ENCODE assay signal across 17 cellular contexts in genomic region chr4:185018834-185019450, GRCh38. TPM values are rescaled to one million over a fixed set of nuclear protein-coding genes. Genes with fewer than 3 reads are reported as not detected.
DNase-seq lines count a peak whose midpoint lies in the region; ATAC-seq and TF ChIP-seq lines count a peak whose summit lies in the region.
"Had no signal": no experiment of that assay in that cellular context is flagged by ENCODE, and none has a peak within 500 bp of the region (broad histone marks: within the 10 kb centered on the region; RNA-seq: fewer than 3 reads in every experiment).

No MANE protein-coding gene starts in this region.

- H3K36me3 Mint-ChIP-seq in type B pancreatic cell: no peaks in the 10 kb centered on the region
- H3K36me3 Mint-ChIP-seq: activated naive CD4-positive, alpha-beta T cell treated with anti-CD3 and anti-CD28 coated beads, Interleukin-2, amount 50 U/mL, for 72 hours had no signal

- H3K27ac ChIP-seq in VCaP: peak overlapping the region; percentile 40; the same call in 1 of the 2 replicates
- H3K27ac ChIP-seq: prostate gland had no signal

- peak; percentile 40 to 41 for DNase-seq in activated T-cell treated with anti-CD3 and anti-CD28 coated beads, Interleukin-2, amount 50 U/mL, for 48 hours
- DNase-seq in activated T-cell treated with anti-CD3 and anti-CD28 coated beads for 4 hours (no peak), type B pancreatic cell (ENCODE audit: extremely low spot score, unreplicated experiment) (no peak), head of caudate nucleus (no peak)
- DNase-seq: NCI-H510A treated with DMSO at 0.1 percent for 48 hours, RPMI8226, T1000 had no signal

- intact Hi-C loops in head of caudate nucleus (cut with DNase I): no loop called here

- TF ChIP-seq CTCF in VCaP (conservative IDR thresholded peaks at IDR 0.05) (no peak), type B pancreatic cell (conservative IDR thresholded peaks at IDR 0.05) (no peak)

- no peaks in the 10 kb centered on the region for H3K9me3 Mint-ChIP-seq in type B pancreatic cell
- H3K9me3 Mint-ChIP-seq: activated CD8-positive, alpha-beta T cell treated with anti-CD3 and anti-CD28 coated beads for 36 hours; activated naive CD4-positive, alpha-beta T cell treated with anti-CD3 and anti-CD28 coated beads, Interleukin-2, amount 50 U/mL, for 72 hours had no signal

- ATAC-seq in HG03442 (IDR thresholded peaks at IDR 0.05; ENCODE audit: unreplicated experiment): no peak
- no peak for ATAC-seq in GM21367 (IDR thresholded peaks at IDR 0.05; ENCODE audit: unreplicated experiment)
- ATAC-seq: activated CD8-positive, alpha-beta T cell treated with anti-CD3 and anti-CD28 coated beads for 36 hours; activated naive CD4-positive, alpha-beta T cell treated with anti-CD3 and anti-CD28 coated beads, Interleukin-2, amount 50 U/mL, for 72 hours had no signal

- no peak overlapping the region for H3K27ac Mint-ChIP-seq in type B pancreatic cell
- H3K27ac Mint-ChIP-seq: activated CD8-positive, alpha-beta T cell treated with anti-CD3 and anti-CD28 coated beads for 36 hours had no signal

- peak overlapping the region; percentile 36; the same call in 1 of the 2 replicates for H3K4me3 ChIP-seq in iPS-18c (ENCODE audit: insufficient read depth, low read depth, low read length)
- H3K4me3 ChIP-seq: prostate gland had no signal

- H3K27me3 Mint-ChIP-seq in type B pancreatic cell: peaks cover 99% of the 10 kb centered on the region

- H3K4me3 Mint-ChIP-seq in type B pancreatic cell: peak overlapping the region; percentile 60
- H3K4me3 Mint-ChIP-seq: activated CD8-positive, alpha-beta T cell treated with anti-CD3 and anti-CD28 coated beads for 36 hours had no signal

- H3K4me1 Mint-ChIP-seq in type B pancreatic cell (ENCODE audit: unreplicated experiment): peaks cover 21% of the 10 kb centered on the region

- no peaks in the 10 kb centered on the region for H3K9me3 ChIP-seq in iPS-18c (ENCODE audit: control insufficient read depth, insufficient read depth, low read length)
- H3K9me3 ChIP-seq: prostate gland had no signal

RNA-seq across cellular contexts. Expression of gene HELT, which starts 0.7 kb away (rescaled TPM):
- total RNA-seq in type B pancreatic cell (ENCODE audit: low replicate concordance): 0.36 TPM in 1 of 2 replicates, not detected in the other
- total RNA-seq: activated CD8-positive, alpha-beta T cell treated with anti-CD3 and anti-CD28 coated beads for 36 hours; activated naive CD4-positive, alpha-beta T cell treated with anti-CD3 and anti-CD28 coated beads, Interleukin-2, amount 50 U/mL, for 72 hours; esophagus mucosa; M059J; mononuclear cell; prostate gland had no signal

Comparison
In these comparisons a context has a peak if more than half of its experiments do, and no peak if none do; other contexts are left out.
1. DNase-seq: peak in activated T-cell treated with anti-CD3 and anti-CD28 coated beads, Interleukin-2, amount 50 U/mL, for 48 hours (2 of 2); none in activated T-cell treated with anti-CD3 and anti-CD28 coated beads for 4 hours (single experiment), type B pancreatic cell (single experiment) and head of caudate nucleus (0 of 42).